8 cellular contexts compared by ENCODE assay signal in genomic region chr9:76394023-76394895, GRCh38. TPM values are rescaled to one million over a fixed set of nuclear protein-coding genes. Genes with fewer than 3 reads are reported as not detected.
DNase-seq lines count a peak whose midpoint lies in the region; ATAC-seq, FAIRE-seq and TF ChIP-seq lines count a peak whose summit lies in the region.

Gene RFK (minus strand): TSS chr9:76394426. CDS start chr9:76394171, 255 bp downstream.

- H3K4me3 ChIP-seq in uterus: peak within 1 kb of the TSS; percentile 70 to 93

- intact Hi-C loops in left ventricle myocardium superior (cut with micrococcal nuclease): no loop called here
- intact Hi-C loops in uterus (cut with DNase I; ENCODE audit: low total_unique reads): no loop called here

- TF ChIP-seq CTCF in uterus (IDR thresholded peaks at IDR 0.05): peak; percentile 32 to 55 (median 50)

- DNase-seq in GM12891 (ENCODE audit: insufficient read length, low spot score) (peak; percentile 86), NCI-H128 (lab: John Stamatoyannopoulos, UW; ENCODE audit: unreplicated experiment) (peak; percentile 78), amygdala (lab: John Stamatoyannopoulos, UW) (peak; percentile 49 to 97 (median 87)), left ventricle myocardium superior (peak; percentile 90), pulmonary artery endothelial cell (ENCODE audit: low read depth, low spot score) (peak; percentile 79), uterus (peak; percentile 91 to 97)

- H3K36me3 ChIP-seq in uterus: no peaks in the 10 kb centered on the region

- H3K4me1 Mint-ChIP-seq in T-helper 1 cell treated with Interleukin-12 subunit alpha and Interleukin-12 subunit beta and Interleukin-4 antibody, amounts not matched to agents 30 μg/mL and 1 μg/mL, for 36 hours (ENCODE audit: low read depth): peaks cover 27% of the 10 kb centered on the region

- H3K4me1 ChIP-seq in uterus: peaks cover 0 to 7% of the 10 kb centered on the region in 2 donors

- no peaks in the 10 kb centered on the region for H3K27me3 ChIP-seq in uterus

- H3K27ac Mint-ChIP-seq in T-helper 1 cell treated with Interleukin-12 subunit alpha and Interleukin-12 subunit beta and Interleukin-4 antibody, amounts not matched to agents 30 μg/mL and 1 μg/mL, for 36 hours: peak within 1 kb of the TSS; percentile 99

- H3K4me3 Mint-ChIP-seq in T-helper 1 cell treated with Interleukin-12 subunit alpha and Interleukin-12 subunit beta and Interleukin-4 antibody, amounts not matched to agents 30 μg/mL and 1 μg/mL, for 36 hours: peak within 1 kb of the TSS; percentile 99

- peak; percentile 43; the same call in 1 of the 2 replicates for TF ChIP-seq POLR2A in GM12891 (IDR thresholded peaks at IDR 0.05; ENCODE audit: low read depth, low read length)
- TF ChIP-seq POLR2A in uterus (IDR thresholded peaks at IDR 0.05): peak; percentile 52 to 84

- H3K36me3 Mint-ChIP-seq in T-helper 1 cell treated with Interleukin-12 subunit alpha and Interleukin-12 subunit beta and Interleukin-4 antibody, amounts not matched to agents 30 μg/mL and 1 μg/mL, for 36 hours (ENCODE audit: low read depth): peaks cover 10% of the 10 kb centered on the region

- peak; percentile 69 for ATAC-seq in HG02759 (IDR thresholded peaks at IDR 0.05; ENCODE audit: unreplicated experiment)
- peak; percentile 98 for ATAC-seq in left ventricle myocardium superior

- no peaks in the 10 kb centered on the region for H3K9me3 ChIP-seq in uterus

- no peaks in the 10 kb centered on the region for H3K27me3 Mint-ChIP-seq in T-helper 1 cell treated with Interleukin-12 subunit alpha and Interleukin-12 subunit beta and Interleukin-4 antibody, amounts not matched to agents 30 μg/mL and 1 μg/mL, for 36 hours (ENCODE audit: low read depth)

- no peaks in the 10 kb centered on the region for H3K9me3 Mint-ChIP-seq in T-helper 1 cell treated with Interleukin-12 subunit alpha and Interleukin-12 subunit beta and Interleukin-4 antibody, amounts not matched to agents 30 μg/mL and 1 μg/mL, for 36 hours

- H3K27ac ChIP-seq in uterus: peak within 1 kb of the TSS; percentile 82 to 95

- FAIRE-seq in GM12891 (lab: Jason Lieb, UNC): peak; percentile 98

TF ChIP-seq in GM12891, 5 proteins besides CTCF, POLR2A, EP300 and RAD21:
- TF ChIP-seq POLR2AphosphoS5 (IDR thresholded peaks at IDR 0.05; ENCODE audit: low read depth, low read length): 0 out of 2 replicates have a peak, but pooled peaks have one; percentile 33
- TF ChIP-seq SPI1 (IDR thresholded peaks at IDR 0.05; ENCODE audit: low read depth, low read length): no peak
- TF ChIP-seq TAF1 (IDR thresholded peaks at IDR 0.05; ENCODE audit: low read depth, low read length): peak; percentile 51; the same call in 1 of the 2 replicates
- TF ChIP-seq PAX5 (IDR thresholded peaks at IDR 0.05; ENCODE audit: insufficient read depth, low read length, severe bottlenecking): no peak
- TF ChIP-seq POU2F2 (IDR thresholded peaks at IDR 0.05; ENCODE audit: low read depth, low read length): peak; percentile 32; the same call in 1 of the 2 replicates

RNA-seq across cellular contexts. Expression of gene RFK, which starts in this region (rescaled TPM):
- polyA plus RNA-seq in GM12891 (2012; ENCODE audit: low read depth, missing spikeins): 4.2 TPM
- total RNA-seq in left ventricle myocardium superior: 28.3 TPM
- 70.2 and 74.5 TPM in 2 replicates for total RNA-seq in pulmonary artery endothelial cell
- 10 to 100 TPM; 15.6 to 31.0 (median 19.2) TPM for total RNA-seq in uterus

Comparison
In these comparisons a context has a peak if more than half of its experiments do, and no peak if none do; other contexts are left out.
1. Peak in every context shown above with its lines: DNase-seq, ATAC-seq, H3K4me3 ChIP-seq and H3K27ac ChIP-seq.